Comparison of ENCODE assay signal across 23 cellular contexts in genomic region chr5:166788050-166788449, GRCh38.
"Had no signal": no experiment of that assay in that cellular context is flagged by ENCODE, and none has a peak within 500 bp of the region (broad histone marks: within the 10 kb centered on the region; RNA-seq: fewer than 3 reads in every experiment).

No MANE protein-coding gene starts in this region.

- DNase-seq: activated CD4-positive, alpha-beta memory T cell treated with anti-CD3 and anti-CD28 coated beads for 36 hours; activated CD4-positive, alpha-beta T cell treated with anti-CD3 and anti-CD28 coated beads, Interleukin-2, amount 10 ng/mL, durations not matched to agents 7 days and 5 days; activated CD4-positive, CD25-positive, alpha-beta regulatory T cell; activated gamma-delta T cell treated with Interleukin-2 at 50 U/mL for 16 hours; activated naive CD4-positive, alpha-beta T cell treated with anti-CD3 and anti-CD28 coated beads, Interleukin-2, amount 10 ng/mL, durations not matched to agents 7 days and 5 days; activated naive CD8-positive, alpha-beta T cell treated with anti-CD3 and anti-CD28 coated beads for 36 hours; activated T-cell treated with anti-CD3 and anti-CD28 coated beads for 4 hours; activated T-cell treated with anti-CD3 and anti-CD28 coated beads, Interleukin-2, amount 50 U/mL, for 72 hours; cerebellar nuclear complex; KG1; NCI-H1092; NCI-H1694; NCI-H2029; NCI-H2107; NCI-H2171 treated with DMSO at 0.1 percent for 48 hours; NCI-H345; NCI-H510A; NCI-H82; OCI-M1; RPMI8226; T-helper 9 cell had no signal

- ATAC-seq: activated T-cell treated with anti-CD3 and anti-CD28 coated beads, Interleukin-2, amount 50 U/mL, for 72 hours; Panc1; Right ventricle myocardium inferior had no signal
